Comparison of ENCODE assay signal across 9 cellular contexts in the genomic region with DNA sequence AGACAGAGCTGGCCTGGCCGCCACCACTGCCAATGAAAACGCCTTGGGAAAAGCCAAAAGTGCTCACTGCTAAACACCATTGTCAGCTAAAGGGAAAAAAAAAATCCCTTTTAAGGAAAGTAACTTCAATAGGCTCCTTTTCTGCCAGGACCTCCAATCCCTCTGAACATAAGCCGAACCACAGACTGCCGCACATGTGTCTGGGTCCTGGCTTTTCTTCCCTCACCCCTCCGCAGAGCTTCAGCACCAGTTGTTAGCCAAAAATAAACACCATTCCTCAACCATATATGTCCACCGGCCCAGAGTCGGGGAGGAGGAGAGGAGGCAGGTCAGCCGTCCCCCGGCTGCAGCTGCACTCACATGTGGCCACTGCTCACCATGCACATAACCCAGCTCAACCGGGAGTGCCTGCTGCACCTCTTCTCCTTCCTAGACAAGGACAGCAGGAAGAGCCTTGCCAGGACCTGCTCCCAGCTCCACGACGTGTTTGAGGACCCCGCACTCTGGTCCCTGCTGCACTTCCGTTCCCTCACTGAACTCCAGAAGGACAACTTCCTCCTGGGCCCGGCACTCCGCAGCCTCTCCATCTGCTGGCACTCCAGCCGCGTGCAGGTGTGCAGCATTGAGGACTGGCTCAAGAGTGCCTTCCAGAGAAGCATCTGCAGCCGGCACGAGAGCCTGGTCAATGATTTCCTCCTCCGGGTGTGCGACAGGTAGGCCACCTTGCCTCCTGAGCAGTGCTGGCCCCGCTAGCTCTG. TPM values are rescaled to one million over a fixed set of nuclear protein-coding genes. Genes with fewer than 3 reads are reported as not detected.
DNase-seq lines count a peak whose midpoint lies in the region; ATAC-seq and TF ChIP-seq lines count a peak whose summit lies in the region.
"Had no signal": no experiment of that assay in that cellular context is flagged by ENCODE, and none has a peak within 500 bp of the region (broad histone marks: within the 10 kb centered on the region; RNA-seq: fewer than 3 reads in every experiment).

A gene with protein sequence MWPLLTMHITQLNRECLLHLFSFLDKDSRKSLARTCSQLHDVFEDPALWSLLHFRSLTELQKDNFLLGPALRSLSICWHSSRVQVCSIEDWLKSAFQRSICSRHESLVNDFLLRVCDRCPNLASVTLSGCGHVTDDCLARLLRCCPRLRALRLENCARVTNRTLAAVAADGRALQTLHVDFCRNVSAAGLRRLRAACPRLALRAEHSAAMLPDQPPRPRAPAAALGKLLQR (plus strand): TSS at position 355 of the 758 bp plus-strand sequence. CDS start 6 bp downstream, at position 361.

- no peaks in the 10 kb centered on the region for H3K27me3 ChIP-seq in GM23248 (replicated peaks; ENCODE audit: insufficient read depth)
- H3K27me3 ChIP-seq in left ventricle myocardium inferior (ENCODE audit: low read depth): no peaks in the 10 kb centered on the region

- peaks cover 13% of the 10 kb centered on the region for H3K27me3 Mint-ChIP-seq in WTC11 (ENCODE audit: low read depth)

- H3K9me2 ChIP-seq in GM23248 (ENCODE audit: insufficient read depth): no peaks in the 10 kb centered on the region

- H3K4me1 Mint-ChIP-seq in WTC11: peaks cover 32% of the 10 kb centered on the region

- CTCF ChIA-PET in WTC11 (lab: Charles Lee): interaction anchor here (0.9 to 5.2 kb wide), 7 partner anchors 13 to 470 kb away, joined by 3 to 63 read pairs (median 13); a partner anchor contains a TSS

- ATAC-seq in WTC11 (no peak), GM18870 (IDR thresholded peaks at IDR 0.05; ENCODE audit: unreplicated experiment) (no peak)

- H3K4me1 ChIP-seq in GM23248 (ENCODE audit: insufficient read depth): peaks cover 23% of the 10 kb centered on the region
- peaks cover 83% of the 10 kb centered on the region for H3K4me1 ChIP-seq in left ventricle myocardium inferior

- H2AFZ ChIP-seq in GM23248: peak within 1 kb of the TSS; percentile 55

- peak within 1 kb of the TSS; percentile 6; the same call in 1 of the 2 replicates for H3K27ac Mint-ChIP-seq in WTC11

- peaks cover 4% of the 10 kb centered on the region; the same call in 1 of the 2 replicates for H3K36me3 Mint-ChIP-seq in WTC11

- intact Hi-C loops in left ventricle myocardium inferior (cut with micrococcal nuclease): no loop called here

- no peaks in the 10 kb centered on the region for H3K79me2 ChIP-seq in GM23248 (ENCODE audit: insufficient read depth)

- H3K4me3 ChIP-seq in GM23248 (no peak within 1 kb of the TSS), left ventricle myocardium inferior (peak within 1 kb of the TSS; percentile 81), skin epidermis (no peak within 1 kb of the TSS)

- no peaks in the 10 kb centered on the region for H3K9me3 Mint-ChIP-seq in WTC11

- TF ChIP-seq CTCF in WTC11 (IDR thresholded peaks at IDR 0.05): no peak
- TF ChIP-seq CTCF in left ventricle myocardium inferior (IDR thresholded peaks at IDR 0.05; ENCODE audit: borderline replicate concordance): no peak
- TF ChIP-seq CTCF in GM13977 (IDR thresholded peaks at IDR 0.05; ENCODE audit: extremely low read depth, insufficient read depth, missing control alignments): no peak

- DNase-seq in GM23248: peak; percentile 36
- no peak for DNase-seq in WTC11 (ENCODE audit: low spot score)
- peak; percentile 52 for DNase-seq in left ventricle myocardium inferior
- DNase-seq in central memory CD4-positive, alpha-beta T cell: no peak
- DNase-seq in NK-92 (lab: John Stamatoyannopoulos, UW; ENCODE audit: unreplicated experiment): no peak
- no peak for DNase-seq in GM13977 (ENCODE audit: low spot score)
- DNase-seq: KG1 had no signal

- no peak within 1 kb of the TSS for H3K9ac ChIP-seq in GM23248

- WGBS in GM23248 (ENCODE audit: low coverage in 1 of 2, low lambda C conversion rate in 2 of 2, missing lambda C conversion rate in 2 of 2), 2 experiments: 28 to 30% methylated on average over 23 of the region's 23 CpGs

- no peaks in the 10 kb centered on the region for H3K36me3 ChIP-seq in GM23248 (ENCODE audit: low read depth)
- peaks cover 12% of the 10 kb centered on the region for H3K36me3 ChIP-seq in left ventricle myocardium inferior

- H3K9me3 ChIP-seq in GM23248 (ENCODE audit: low read depth): no peaks in the 10 kb centered on the region
- H3K9me3 ChIP-seq in left ventricle myocardium inferior (replicated peaks): no peaks in the 10 kb centered on the region

- no peaks in the 10 kb centered on the region for H4K20me1 ChIP-seq in GM23248 (ENCODE audit: insufficient read depth)

- POLR2A ChIA-PET in WTC11 (lab: Charles Lee): no interaction called here

- H3K27ac ChIP-seq in GM23248: peak within 1 kb of the TSS; percentile 25; the same call in 1 of the 2 replicates
- H3K27ac ChIP-seq in left ventricle myocardium inferior (replicated peaks): peak within 1 kb of the TSS; percentile 93
- H3K27ac ChIP-seq in skin epidermis: peak within 1 kb of the TSS in 18 of 21 experiments; percentile 1 to 90 (median 56)

- H3K4me3 Mint-ChIP-seq in WTC11: no peak within 1 kb of the TSS

- in situ Hi-C loops in GM23248 (cut with MboI) (no loop called here), GM13977 (cut with MboI; ENCODE audit: low pct_unique_long_range_greater_than_20kb, low sequenced_read_pairs, unreplicated experiment) (no loop called here)

- H3K4me2 ChIP-seq in GM23248 (ENCODE audit: unreplicated experiment): peak within 1 kb of the TSS; percentile 22

- no peaks in the 10 kb centered on the region; the same call in 1 of the 2 replicates for H3F3A ChIP-seq in GM23248 (ENCODE audit: insufficient read depth)

TF ChIP-seq in WTC11, 78 proteins besides CTCF, POLR2A, EP300 and RAD21 (continues in another document):
- TF ChIP-seq, protein P1, sequence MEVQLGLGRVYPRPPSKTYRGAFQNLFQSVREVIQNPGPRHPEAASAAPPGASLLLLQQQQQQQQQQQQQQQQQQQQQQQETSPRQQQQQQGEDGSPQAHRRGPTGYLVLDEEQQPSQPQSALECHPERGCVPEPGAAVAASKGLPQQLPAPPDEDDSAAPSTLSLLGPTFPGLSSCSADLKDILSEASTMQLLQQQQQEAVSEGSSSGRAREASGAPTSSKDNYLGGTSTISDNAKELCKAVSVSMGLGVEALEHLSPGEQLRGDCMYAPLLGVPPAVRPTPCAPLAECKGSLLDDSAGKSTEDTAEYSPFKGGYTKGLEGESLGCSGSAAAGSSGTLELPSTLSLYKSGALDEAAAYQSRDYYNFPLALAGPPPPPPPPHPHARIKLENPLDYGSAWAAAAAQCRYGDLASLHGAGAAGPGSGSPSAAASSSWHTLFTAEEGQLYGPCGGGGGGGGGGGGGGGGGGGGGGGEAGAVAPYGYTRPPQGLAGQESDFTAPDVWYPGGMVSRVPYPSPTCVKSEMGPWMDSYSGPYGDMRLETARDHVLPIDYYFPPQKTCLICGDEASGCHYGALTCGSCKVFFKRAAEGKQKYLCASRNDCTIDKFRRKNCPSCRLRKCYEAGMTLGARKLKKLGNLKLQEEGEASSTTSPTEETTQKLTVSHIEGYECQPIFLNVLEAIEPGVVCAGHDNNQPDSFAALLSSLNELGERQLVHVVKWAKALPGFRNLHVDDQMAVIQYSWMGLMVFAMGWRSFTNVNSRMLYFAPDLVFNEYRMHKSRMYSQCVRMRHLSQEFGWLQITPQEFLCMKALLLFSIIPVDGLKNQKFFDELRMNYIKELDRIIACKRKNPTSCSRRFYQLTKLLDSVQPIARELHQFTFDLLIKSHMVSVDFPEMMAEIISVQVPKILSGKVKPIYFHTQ (CRISPR knock-in tag; IDR thresholded peaks at IDR 0.05): no peak
- TF ChIP-seq NFE2L1 (CRISPR knock-in tag; IDR thresholded peaks at IDR 0.05): no peak
- TF ChIP-seq ZNF219 (CRISPR knock-in tag; IDR thresholded peaks at IDR 0.05; ENCODE audit: borderline replicate concordance): no peak
- TF ChIP-seq EMX1 (CRISPR knock-in tag; IDR thresholded peaks at IDR 0.05): no peak
- no peak for TF ChIP-seq MXD4 (CRISPR knock-in tag; IDR thresholded peaks at IDR 0.05; ENCODE audit: borderline replicate concordance)
- no peak for TF ChIP-seq NFATC4 (CRISPR knock-in tag; IDR thresholded peaks at IDR 0.05)
- TF ChIP-seq ZNF121 (CRISPR knock-in tag; IDR thresholded peaks at IDR 0.05): no peak
- TF ChIP-seq, protein P2, sequence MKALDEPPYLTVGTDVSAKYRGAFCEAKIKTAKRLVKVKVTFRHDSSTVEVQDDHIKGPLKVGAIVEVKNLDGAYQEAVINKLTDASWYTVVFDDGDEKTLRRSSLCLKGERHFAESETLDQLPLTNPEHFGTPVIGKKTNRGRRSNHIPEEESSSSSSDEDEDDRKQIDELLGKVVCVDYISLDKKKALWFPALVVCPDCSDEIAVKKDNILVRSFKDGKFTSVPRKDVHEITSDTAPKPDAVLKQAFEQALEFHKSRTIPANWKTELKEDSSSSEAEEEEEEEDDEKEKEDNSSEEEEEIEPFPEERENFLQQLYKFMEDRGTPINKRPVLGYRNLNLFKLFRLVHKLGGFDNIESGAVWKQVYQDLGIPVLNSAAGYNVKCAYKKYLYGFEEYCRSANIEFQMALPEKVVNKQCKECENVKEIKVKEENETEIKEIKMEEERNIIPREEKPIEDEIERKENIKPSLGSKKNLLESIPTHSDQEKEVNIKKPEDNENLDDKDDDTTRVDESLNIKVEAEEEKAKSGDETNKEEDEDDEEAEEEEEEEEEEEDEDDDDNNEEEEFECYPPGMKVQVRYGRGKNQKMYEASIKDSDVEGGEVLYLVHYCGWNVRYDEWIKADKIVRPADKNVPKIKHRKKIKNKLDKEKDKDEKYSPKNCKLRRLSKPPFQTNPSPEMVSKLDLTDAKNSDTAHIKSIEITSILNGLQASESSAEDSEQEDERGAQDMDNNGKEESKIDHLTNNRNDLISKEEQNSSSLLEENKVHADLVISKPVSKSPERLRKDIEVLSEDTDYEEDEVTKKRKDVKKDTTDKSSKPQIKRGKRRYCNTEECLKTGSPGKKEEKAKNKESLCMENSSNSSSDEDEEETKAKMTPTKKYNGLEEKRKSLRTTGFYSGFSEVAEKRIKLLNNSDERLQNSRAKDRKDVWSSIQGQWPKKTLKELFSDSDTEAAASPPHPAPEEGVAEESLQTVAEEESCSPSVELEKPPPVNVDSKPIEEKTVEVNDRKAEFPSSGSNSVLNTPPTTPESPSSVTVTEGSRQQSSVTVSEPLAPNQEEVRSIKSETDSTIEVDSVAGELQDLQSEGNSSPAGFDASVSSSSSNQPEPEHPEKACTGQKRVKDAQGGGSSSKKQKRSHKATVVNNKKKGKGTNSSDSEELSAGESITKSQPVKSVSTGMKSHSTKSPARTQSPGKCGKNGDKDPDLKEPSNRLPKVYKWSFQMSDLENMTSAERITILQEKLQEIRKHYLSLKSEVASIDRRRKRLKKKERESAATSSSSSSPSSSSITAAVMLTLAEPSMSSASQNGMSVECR (CRISPR knock-in tag; IDR thresholded peaks at IDR 0.05; ENCODE audit: borderline replicate concordance): no peak
- TF ChIP-seq, protein P3, sequence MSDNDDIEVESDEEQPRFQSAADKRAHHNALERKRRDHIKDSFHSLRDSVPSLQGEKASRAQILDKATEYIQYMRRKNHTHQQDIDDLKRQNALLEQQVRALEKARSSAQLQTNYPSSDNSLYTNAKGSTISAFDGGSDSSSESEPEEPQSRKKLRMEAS (CRISPR knock-in tag; IDR thresholded peaks at IDR 0.05): no peak

RNA-seq across cellular contexts. Expression of the gene that starts here (rescaled TPM):
- total RNA-seq in GM23248 (2014; rRNA removed; shearing (Covaris generic)): 0.32 TPM in 1 of 2 replicates, not detected in the other
- 0.65 and 1.4 TPM in 2 replicates for polyA plus RNA-seq in GM23248 (2016; fragmentation: Nextera tagmentation; extraction: Ambion mirVana)
- total RNA-seq in WTC11 (2021): 0.46 to 0.73 TPM (median 0.46 TPM) in 3 replicates
- 29.5 TPM for total RNA-seq in left ventricle myocardium inferior

Comparison
In these comparisons a context has a peak if more than half of its experiments do, and no peak if none do; other contexts are left out.
1. RNA of the gene that starts here (total RNA-seq): 29.5 TPM in left ventricle myocardium inferior (single experiment); 0.46 to 0.73 TPM in WTC11 and 0.32 TPM in GM23248; every median in the first group is over 10 times any median in the second.
2. DNase-seq: peak in GM23248 (single experiment) and left ventricle myocardium inferior (single experiment); none in WTC11 (single experiment), central memory CD4-positive, alpha-beta T cell (single experiment), NK-92 (single experiment) and GM13977 (single experiment).
3. H3K27ac ChIP-seq: peak in every context shown above with its lines; median percentile 93 in left ventricle myocardium inferior; 56 in skin epidermis; 25 in GM23248.